In the genomic region with DNA sequence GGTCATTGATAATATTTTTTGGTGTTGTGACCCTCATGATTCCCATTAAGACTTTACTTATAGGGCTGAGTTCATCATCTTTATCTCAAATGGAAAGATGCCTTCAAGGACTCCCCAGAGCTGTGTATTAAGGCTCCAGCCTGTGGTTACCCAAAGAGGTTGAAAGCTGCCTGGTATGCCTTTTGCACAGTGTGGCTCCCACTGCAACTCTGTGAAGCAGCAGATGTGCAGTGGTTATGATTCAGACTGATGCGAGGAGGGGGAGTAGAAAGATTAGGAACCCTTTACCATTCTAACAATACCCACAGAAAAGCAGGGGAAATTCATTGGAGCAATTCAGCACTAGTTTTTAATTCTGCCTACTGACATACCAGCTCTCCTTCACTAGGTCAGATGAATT, we compare ENCODE assay signal across 28 cellular contexts.
"Had no signal": no experiment of that assay in that cellular context is flagged by ENCODE, and none has a peak within 500 bp of the region (broad histone marks: within the 10 kb centered on the region; RNA-seq: fewer than 3 reads in every experiment).

No MANE protein-coding gene starts in this region.

- H3K27ac ChIP-seq: hepatocyte, left ventricle myocardium inferior, pancreas, prostate gland, tibial nerve, uterus had no signal

- H3K27me3 ChIP-seq: hepatocyte, pancreas, tibial nerve, uterus had no signal

- H3K36me3 Mint-ChIP-seq: memory B cell; stimulated activated memory B cell treated with anti-CD40 and anti-IgM and Interleukin-4, amounts not matched to agents 10 μg/mL and 1 μg/mL and 100 μg/mL, for 72 hours had no signal

- H3K9me3 ChIP-seq: pancreas, prostate gland had no signal

- H3K4me1 ChIP-seq: pancreas, tibial nerve, uterus had no signal

- ATAC-seq: mucosa of descending colon; naive thymus-derived CD8-positive, alpha-beta T cell; pancreas; right cardiac atrium; sciatic nerve; stimulated activated memory B cell treated with anti-CD40 and anti-IgM and Interleukin-4, amounts not matched to agents 10 μg/mL and 1 μg/mL and 100 μg/mL, for 72 hours; stimulated activated naive CD8-positive, alpha-beta T cell treated with anti-CD3 and anti-CD28 coated beads, Interleukin-15, amount 100 ng/mL, for 72 hours had no signal

- H3K27ac Mint-ChIP-seq: memory B cell; naive thymus-derived CD8-positive, alpha-beta T cell; nephron; stimulated activated memory B cell treated with anti-CD40 and anti-IgM and Interleukin-4, amounts not matched to agents 10 μg/mL and 1 μg/mL and 100 μg/mL, for 72 hours; stimulated activated naive CD8-positive, alpha-beta T cell treated with anti-CD3 and anti-CD28 coated beads, Interleukin-15, amount 100 ng/mL, for 72 hours; type B pancreatic cell had no signal

- H3K4me3 Mint-ChIP-seq: memory B cell; naive thymus-derived CD8-positive, alpha-beta T cell; nephron; neural crest cell; stimulated activated memory B cell treated with anti-CD40 and anti-IgM and Interleukin-4, amounts not matched to agents 10 μg/mL and 1 μg/mL and 100 μg/mL, for 72 hours; stimulated activated naive CD8-positive, alpha-beta T cell treated with anti-CD3 and anti-CD28 coated beads, Interleukin-15, amount 100 ng/mL, for 72 hours; type B pancreatic cell had no signal

- H3K4me2 ChIP-seq: hepatocyte had no signal

- H2AFZ ChIP-seq: hepatocyte had no signal

- DNase-seq: islet precursor cell; left ventricle myocardium inferior; midbrain; mucosa of descending colon; naive thymus-derived CD8-positive, alpha-beta T cell; nucleus accumbens; pancreas; posterior cingulate gyrus; retina; small intestine; stimulated activated CD4-positive, alpha-beta T cell treated with anti-CD3 and anti-CD28 coated beads, Interleukin-1b, Interleukin-23, amount 100 ng/mL, for 48 hours; stimulated activated CD4-positive, alpha-beta T cell treated with anti-CD3 and anti-CD28 coated beads, Interleukin-2, amount 100 ng/mL, for 48 hours; stimulated activated CD4-positive, alpha-beta T cell treated with anti-CD3 and anti-CD28 coated beads, Interleukin-4, amount 100 ng/mL, for 4 hours; stimulated activated CD8-positive, alpha-beta memory T cell treated with anti-CD3 and anti-CD28 coated beads, Interleukin-4, amount 100 ng/mL, for 48 hours; stimulated activated naive CD4-positive, alpha-beta T cell treated with Interleukin-2 at 50 U/mL for 16 hours; stimulated activated naive CD8-positive, alpha-beta T cell treated with anti-CD3 and anti-CD28 coated beads, Interleukin-15, amount 100 ng/mL, for 72 hours; substantia nigra; uterus had no signal

- H3K27me3 Mint-ChIP-seq: type B pancreatic cell had no signal

- H3K4me3 ChIP-seq: hepatocyte, left ventricle myocardium inferior, mucosa of descending colon, pancreas, prostate gland, tibial nerve, uterus had no signal

- H3K79me2 ChIP-seq: hepatocyte had no signal

- H3K4me1 Mint-ChIP-seq: memory B cell; naive thymus-derived CD8-positive, alpha-beta T cell; stimulated activated memory B cell treated with anti-CD40 and anti-IgM and Interleukin-4, amounts not matched to agents 10 μg/mL and 1 μg/mL and 100 μg/mL, for 72 hours; stimulated activated naive CD8-positive, alpha-beta T cell treated with anti-CD3 and anti-CD28 coated beads, Interleukin-15, amount 100 ng/mL, for 72 hours had no signal

- H3K36me3 ChIP-seq: left ventricle myocardium inferior, pancreas, prostate gland, tibial nerve, uterus had no signal
